Comparison of ENCODE assay signal across 1 cellular context in genomic region chr1:209929751-209930150, GRCh38.
TF ChIP-seq lines count a peak whose summit lies in the region.

No MANE protein-coding gene starts in this region.

TF ChIP-seq in SK-N-SH treated with all-trans-retinoic acid at 6 μM for 48 hours, 23 proteins besides CTCF, POLR2A, EP300 and RAD21 (continued from another document):
- TF ChIP-seq CREB5 (CRISPR knock-in tag; IDR thresholded peaks at IDR 0.05; ENCODE audit: low read depth) (no peak), ARNTL (CRISPR knock-in tag; IDR thresholded peaks at IDR 0.05; ENCODE audit: borderline replicate concordance, low read depth) (no peak), RARB (CRISPR knock-in tag; IDR thresholded peaks at IDR 0.05) (no peak)
TF ChIP-seq in SK-N-SH treated with all-trans-retinoic acid at 6 μM for 48 hours: peak in this region for 0.
